ENCODE assay signal across 18 cellular contexts in genomic region chr11:112477152-112477928, GRCh38.
"Had no signal": no experiment of that assay in that cellular context is flagged by ENCODE, and none has a peak within 500 bp of the region (broad histone marks: within the 10 kb centered on the region; RNA-seq: fewer than 3 reads in every experiment).

No MANE protein-coding gene starts in this region.

- H3K27me3 ChIP-seq: brain microvascular endothelial cell, gastrocnemius medialis, right lobe of liver, transverse colon, vagina had no signal

- H3K36me3 ChIP-seq: brain microvascular endothelial cell, gastrocnemius medialis, heart left ventricle, right lobe of liver, transverse colon, vagina had no signal

- H3K4me2 ChIP-seq: smooth muscle cell had no signal

- DNase-seq: activated naive CD8-positive, alpha-beta T cell treated with anti-CD3 and anti-CD28 coated beads for 36 hours; brain microvascular endothelial cell; effector memory CD4-positive, alpha-beta T cell; gastrocnemius medialis; heart left ventricle; left cardiac atrium; midbrain; psoas muscle; right lobe of liver; stimulated activated CD4-positive, alpha-beta T cell treated with anti-CD3 and anti-CD28 coated beads, Interleukin-4, amount 100 ng/mL, for 4 hours; stimulated activated CD8-positive, alpha-beta memory T cell treated with anti-CD3 and anti-CD28 coated beads, Interleukin-4, amount 100 ng/mL, for 48 hours; stimulated activated naive CD8-positive, alpha-beta T cell treated with anti-CD3 and anti-CD28 coated beads, Interleukin-15, Interleukin-2, amounts not matched to agents 100 U/mL and 50 U/mL, for 24 hours; transverse colon had no signal

- H3K9me3 ChIP-seq: gastrocnemius medialis, heart left ventricle, psoas muscle, right lobe of liver, transverse colon, vagina had no signal

- ATAC-seq: activated CD4-positive, CD25-positive, alpha-beta regulatory T cell treated with anti-CD3 and anti-CD28 coated beads, Interleukin-2, amount 50 U/mL, for 24 hours; gastrocnemius medialis; heart left ventricle; left cardiac atrium; psoas muscle; right lobe of liver; stimulated activated naive CD8-positive, alpha-beta T cell treated with anti-CD3 and anti-CD28 coated beads, Interleukin-15, Interleukin-2, amounts not matched to agents 100 U/mL and 50 U/mL, for 24 hours had no signal

- H3K27ac ChIP-seq: brain microvascular endothelial cell, epithelial cell of prostate, gastrocnemius medialis, heart left ventricle, psoas muscle, right lobe of liver, transverse colon, vagina had no signal

- H3K4me1 ChIP-seq: gastrocnemius medialis, heart left ventricle, psoas muscle, right lobe of liver, transverse colon, vagina had no signal

- H3K4me3 ChIP-seq: gastrocnemius medialis, heart left ventricle, lung, psoas muscle, right lobe of liver, smooth muscle cell, transverse colon, vagina had no signal
